In genomic region chr2:120470041-120470716, GRCh38 we compare ENCODE assay signal across 1 cellular context.
TF ChIP-seq lines count a peak whose summit lies in the region.

No MANE protein-coding gene starts in this region.

TF ChIP-seq in HepG2, 621 proteins besides CTCF, POLR2A, EP300 and RAD21 (continued from another document and continues in another):
- TF ChIP-seq ATF2 (CRISPR knock-in tag; IDR thresholded peaks at IDR 0.05), result peak; percentile 95
- peak; percentile 86; the same call in 1 of the 2 replicates for TF ChIP-seq ZNF572 (CRISPR knock-in tag; IDR thresholded peaks at IDR 0.05)
- peak; percentile 21; the same call in 1 of the 2 replicates for TF ChIP-seq HNF4G (IDR thresholded peaks at IDR 0.05; ENCODE audit: borderline replicate concordance, low read depth, low read length)
- 0 out of 2 replicates have a peak, but pooled peaks have one; percentile 47 for TF ChIP-seq HNF4G (CRISPR knock-in tag; IDR thresholded peaks at IDR 0.05; ENCODE audit: borderline replicate concordance, low read depth)
- TF ChIP-seq ZNF761 (CRISPR knock-in tag; conservative IDR thresholded peaks at IDR 0.05), result peak; percentile 90; the same call in 1 of the 2 replicates
- peak; percentile 82; the same call in 1 of the 2 replicates for TF ChIP-seq ZNF276 (CRISPR knock-in tag; IDR thresholded peaks at IDR 0.05; ENCODE audit: low read depth)
- TF ChIP-seq JUN (CRISPR knock-in tag; IDR thresholded peaks at IDR 0.05), result peak; percentile 97
- peak; percentile 79; the same call in 1 of the 2 replicates for TF ChIP-seq ZFP82 (CRISPR knock-in tag; IDR thresholded peaks at IDR 0.05; ENCODE audit: borderline replicate concordance)
- peak; percentile 47; the same call in 1 of the 2 replicates for TF ChIP-seq CREM (IDR thresholded peaks at IDR 0.05)
- no peak for TF ChIP-seq CREM (CRISPR knock-in tag; IDR thresholded peaks at IDR 0.05)
- no peak for TF ChIP-seq ZNF740 (CRISPR knock-in tag; IDR thresholded peaks at IDR 0.05)
- no peak for TF ChIP-seq MNT (IDR thresholded peaks at IDR 0.05)
- no peak for TF ChIP-seq KAT7 (CRISPR knock-in tag; IDR thresholded peaks at IDR 0.05; ENCODE audit: borderline replicate concordance)
- TF ChIP-seq POLR2AphosphoS2 (IDR thresholded peaks at IDR 0.05; ENCODE audit: low read depth, low read length), result no peak
- peak; percentile 64; the same call in 1 of the 2 replicates for TF ChIP-seq ZNF772 (CRISPR knock-in tag; IDR thresholded peaks at IDR 0.05)
- peak; percentile 82 for TF ChIP-seq ZNF780A (CRISPR knock-in tag; IDR thresholded peaks at IDR 0.05)
- no peak for TF ChIP-seq HMGA1 (CRISPR knock-in tag; conservative IDR thresholded peaks at IDR 0.05)
- TF ChIP-seq ZNF619 (CRISPR knock-in tag; IDR thresholded peaks at IDR 0.05), result peak; percentile 22; the same call in 1 of the 2 replicates
- no peak for TF ChIP-seq ZNF451 (CRISPR knock-in tag; IDR thresholded peaks at IDR 0.05)
- no peak for TF ChIP-seq ZNF660 (CRISPR knock-in tag; IDR thresholded peaks at IDR 0.05; ENCODE audit: borderline replicate concordance, low read depth)
- peak; percentile 95; the same call in 1 of the 2 replicates for TF ChIP-seq ZNF230 (CRISPR knock-in tag; IDR thresholded peaks at IDR 0.05)
- TF ChIP-seq ZFP1 (CRISPR knock-in tag; IDR thresholded peaks at IDR 0.05), result peak; percentile 82
- peak; percentile 82 for TF ChIP-seq ZNF18 (CRISPR knock-in tag; IDR thresholded peaks at IDR 0.05; ENCODE audit: insufficient replicate concordance)
- TF ChIP-seq ZBTB44 (CRISPR knock-in tag; IDR thresholded peaks at IDR 0.05), result no peak
- no peak for TF ChIP-seq ZNF329 (CRISPR knock-in tag; IDR thresholded peaks at IDR 0.05; ENCODE audit: low read depth)
- TF ChIP-seq ZNF3 (CRISPR knock-in tag; IDR thresholded peaks at IDR 0.05), result peak; percentile 79
- no peak; the same call in 1 of the 2 replicates for TF ChIP-seq ZBTB38 (CRISPR knock-in tag; IDR thresholded peaks at IDR 0.05)
- TF ChIP-seq ZBTB46 (CRISPR knock-in tag; IDR thresholded peaks at IDR 0.05; ENCODE audit: borderline replicate concordance), result no peak
- TF ChIP-seq SSRP1 (CRISPR knock-in tag; IDR thresholded peaks at IDR 0.05), result peak; percentile 68; the same call in 1 of the 2 replicates
- TF ChIP-seq RBFOX2 (IDR thresholded peaks at IDR 0.05; ENCODE audit: low read depth, low read length), result no peak; the same call in 1 of the 2 replicates
- no peak for TF ChIP-seq THYN1 (CRISPR knock-in tag; IDR thresholded peaks at IDR 0.05; ENCODE audit: borderline replicate concordance, low read depth)
- no peak for TF ChIP-seq PRMT3 (CRISPR knock-in tag; IDR thresholded peaks at IDR 0.05; ENCODE audit: borderline replicate concordance, low read depth)
- TF ChIP-seq TCF7 (IDR thresholded peaks at IDR 0.05; ENCODE audit: low read depth), result peak; percentile 71; the same call in 1 of the 2 replicates
- no peak for TF ChIP-seq DZIP1 (CRISPR knock-in tag; IDR thresholded peaks at IDR 0.05)
- no peak for TF ChIP-seq SATB2 (CRISPR knock-in tag; IDR thresholded peaks at IDR 0.05)
- TF ChIP-seq PCBP2 (optimal IDR thresholded peaks at IDR 0.05; ENCODE audit: low read depth, low read length, poor library complexity, severe bottlenecking), result no peak
- TF ChIP-seq RAD51 (IDR thresholded peaks at IDR 0.05; ENCODE audit: borderline replicate concordance), result no peak
- TF ChIP-seq TOE1 (CRISPR knock-in tag; IDR thresholded peaks at IDR 0.05), result no peak
- no peak; the same call in 1 of the 2 replicates for TF ChIP-seq THAP11 (CRISPR knock-in tag; IDR thresholded peaks at IDR 0.05)
- TF ChIP-seq ARID3A (IDR thresholded peaks at IDR 0.05; ENCODE audit: low read depth, low read length), result peak; percentile 49; the same call in 1 of the 2 replicates
- peak; percentile 53; the same call in 1 of the 2 replicates for TF ChIP-seq DNMT3B (CRISPR knock-in tag; conservative IDR thresholded peaks at IDR 0.05)
- TF ChIP-seq TBL1XR1 (IDR thresholded peaks at IDR 0.05; ENCODE audit: borderline replicate concordance, low read length, partially characterized antibody), result peak; percentile 38
- TF ChIP-seq AHR (CRISPR knock-in tag; IDR thresholded peaks at IDR 0.05), result no peak
- TF ChIP-seq SAP130 (CRISPR knock-in tag; IDR thresholded peaks at IDR 0.05; ENCODE audit: low read depth), result peak; percentile 89
- no peak for TF ChIP-seq NFYC (CRISPR knock-in tag; IDR thresholded peaks at IDR 0.05)
- TF ChIP-seq SMAD9 (CRISPR knock-in tag; IDR thresholded peaks at IDR 0.05), result no peak
- peak; percentile 95 for TF ChIP-seq FOXP4 (CRISPR knock-in tag; IDR thresholded peaks at IDR 0.05)
- TF ChIP-seq CBX5 (CRISPR knock-in tag; IDR thresholded peaks at IDR 0.05; ENCODE audit: borderline replicate concordance), result peak; percentile 92; the same call in 1 of the 2 replicates
- TF ChIP-seq AGO1 (IDR thresholded peaks at IDR 0.05; ENCODE audit: low read depth, low read length, poor library complexity, severe bottlenecking), result no peak
- no peak for TF ChIP-seq ATF1 (CRISPR knock-in tag; IDR thresholded peaks at IDR 0.05)
- TF ChIP-seq ZNF670 (CRISPR knock-in tag; IDR thresholded peaks at IDR 0.05; ENCODE audit: borderline replicate concordance), result peak; percentile 91
- no peak for TF ChIP-seq ZBTB21 (CRISPR knock-in tag; IDR thresholded peaks at IDR 0.05)
